ENCODE assay signal across 24 cellular contexts in genomic region chr5:69504036-69504435, GRCh38. TPM values are rescaled to one million over a fixed set of nuclear protein-coding genes. Genes with fewer than 3 reads are reported as not detected.
DNase-seq lines count a peak whose midpoint lies in the region; ATAC-seq, FAIRE-seq and TF ChIP-seq lines count a peak whose summit lies in the region.
"Had no signal": no experiment of that assay in that cellular context is flagged by ENCODE, and none has a peak within 500 bp of the region (broad histone marks: within the 10 kb centered on the region; RNA-seq: fewer than 3 reads in every experiment).

No MANE protein-coding gene starts in this region.

- DNase-seq in A549 (ENCODE audit: low read depth in 1 of 2, low spot score in 1 of 2) (no peak), M059J (ENCODE audit: low read depth) (peak; percentile 12), body of pancreas (no peak), osteoblast (ENCODE audit: insufficient read length, low spot score, missing footprints) (no peak), SJCRH30 (no peak)
- DNase-seq: CD4-positive, alpha-beta T cell; Kasumi-1; MM.1S; NCI-H2029; NCI-H446; NCI-H526; NCI-H82; SHP77 treated with DMSO at 0.1 percent for 48 hours; SK-N-SH; SW 1271 had no signal

- TF ChIP-seq CTCF in A549 (IDR thresholded peaks at IDR 0.05) (no peak), body of pancreas (IDR thresholded peaks at IDR 0.05) (no peak), osteoblast (IDR thresholded peaks at IDR 0.05; ENCODE audit: extremely low read depth, low read depth, low read length) (no peak)

- H4K20me1 ChIP-seq in osteoblast (ENCODE audit: insufficient read depth, low read length), result no peaks in the 10 kb centered on the region
- H4K20me1 ChIP-seq: BLaER1 had no signal

- TF ChIP-seq EP300 in A549 (IDR thresholded peaks at IDR 0.05), result no peak

- H3K4me3 ChIP-seq in A549 (no peak overlapping the region), body of pancreas (no peak overlapping the region), osteoblast (ENCODE audit: insufficient read depth, low read length) (no peak overlapping the region), SJCRH30 (no peak overlapping the region)
- H3K4me3 ChIP-seq: BLaER1, K562 had no signal

- H3K9me3 ChIP-seq in A549 (no peaks in the 10 kb centered on the region), body of pancreas (no peaks in the 10 kb centered on the region), osteoblast (ENCODE audit: low read depth, low read length) (no peaks in the 10 kb centered on the region), SJCRH30 (replicated peaks) (no peaks in the 10 kb centered on the region)
- H3K9me3 ChIP-seq: BLaER1, SK-N-SH had no signal

- H2AFZ ChIP-seq in osteoblast (ENCODE audit: low read length), result peak overlapping the region; percentile 8

- intact Hi-C loops in body of pancreas (cut with DNase I), result no loop called here

- H3K4me1 ChIP-seq in A549 (peaks cover 40% of the 10 kb centered on the region), body of pancreas (peaks cover 53% of the 10 kb centered on the region), osteoblast (ENCODE audit: insufficient read depth, low read length) (peaks cover 18% of the 10 kb centered on the region), SJCRH30 (peaks cover 41% of the 10 kb centered on the region)
- H3K4me1 ChIP-seq: BLaER1 had no signal

- H3K36me3 ChIP-seq in body of pancreas (replicated peaks in 1 of 2; ENCODE audit: insufficient read depth in 1 of 2, low read depth in 2 of 2) (peaks cover 0 to 8% of the 10 kb centered on the region in 2 donors), osteoblast (ENCODE audit: insufficient read depth, low read length) (no peaks in the 10 kb centered on the region), SJCRH30 (peaks cover 6% of the 10 kb centered on the region; the same call in 1 of the 2 replicates)
- H3K36me3 ChIP-seq: BLaER1 had no signal

- H3K27me3 ChIP-seq in body of pancreas (no peaks in the 10 kb centered on the region), osteoblast (ENCODE audit: insufficient read depth, low read length) (no peaks in the 10 kb centered on the region), SJCRH30 (no peaks in the 10 kb centered on the region)
- H3K27me3 ChIP-seq: BLaER1 had no signal

- WGBS in A549 (ENCODE audit: missing lambda C conversion rate), result 78% methylated on average over 2 of the region's 2 CpGs
- WGBS in body of pancreas, 2 donors, result 88 to 92% methylated on average over 2 of the region's 2 CpGs

- CTCF ChIA-PET in A549 (lab: Yijun Ruan, JAX), result interaction anchor here (1.3 to 3.5 kb wide), 2 partner anchors 8 to 13 kb away, joined by 3 to 15 read pairs; no protein-coding TSS in a partner anchor

- TF ChIP-seq POLR2A in A549 (IDR thresholded peaks at IDR 0.05; ENCODE audit: low read length) (no peak), body of pancreas (IDR thresholded peaks at IDR 0.05) (no peak)

- H3K4me2 ChIP-seq in A549, result no peak overlapping the region
- H3K4me2 ChIP-seq in osteoblast (ENCODE audit: insufficient read depth, low read length), result no peak overlapping the region
- H3K4me2 ChIP-seq: BLaER1 had no signal

- no peak for TF ChIP-seq RAD21 in A549 (conservative IDR thresholded peaks at IDR 0.05 in 1 of 2, IDR thresholded peaks at IDR 0.05 in 1 of 2)

- ATAC-seq in A549 (no peak), body of pancreas (no peak), GM21381 (IDR thresholded peaks at IDR 0.05; ENCODE audit: unreplicated experiment) (no peak), HG03196 (IDR thresholded peaks at IDR 0.05; ENCODE audit: unreplicated experiment) (no peak)
- ATAC-seq: HepG2, K562 had no signal

- POLR2A ChIA-PET in A549 (lab: Yijun Ruan, JAX), result no interaction called here

- FAIRE-seq in A549 (lab: Jason Lieb, UNC), result no peak
- FAIRE-seq: D721Med, G401.6, H1, HepG2, K562 had no signal

- H3K27ac ChIP-seq in A549 (peak overlapping the region in 1 of 2 experiments; percentile 49; a peak in 1 of 6 replicates), body of pancreas (peak overlapping the region in 3 of 4 donors; percentile 48 to 83 (median 67)), osteoblast (ENCODE audit: low read depth, low read length) (no peak overlapping the region), SJCRH30 (no peak overlapping the region)
- H3K27ac ChIP-seq: BLaER1, RWPE1 had no signal

- H3K79me2 ChIP-seq in osteoblast (ENCODE audit: insufficient read depth, low read length), result no peaks in the 10 kb centered on the region

TF ChIP-seq in A549, 52 proteins besides CTCF, POLR2A, EP300 and RAD21:
- TF ChIP-seq CHD2 (IDR thresholded peaks at IDR 0.05; ENCODE audit: low read length, partially characterized antibody) (no peak), EHMT2 (IDR thresholded peaks at IDR 0.05; ENCODE audit: low read depth) (no peak), ZNF302 (CRISPR knock-in tag; IDR thresholded peaks at IDR 0.05) (no peak), MAFK (IDR thresholded peaks at IDR 0.05; ENCODE audit: partially characterized antibody) (no peak), JUNB (IDR thresholded peaks at IDR 0.05) (0 out of 2 replicates have a peak, but pooled peaks have one; percentile 7), RFX5 (IDR thresholded peaks at IDR 0.05) (no peak), GATA3 (IDR thresholded peaks at IDR 0.05; ENCODE audit: borderline replicate concordance) (no peak)
- TF ChIP-seq, protein P1, sequence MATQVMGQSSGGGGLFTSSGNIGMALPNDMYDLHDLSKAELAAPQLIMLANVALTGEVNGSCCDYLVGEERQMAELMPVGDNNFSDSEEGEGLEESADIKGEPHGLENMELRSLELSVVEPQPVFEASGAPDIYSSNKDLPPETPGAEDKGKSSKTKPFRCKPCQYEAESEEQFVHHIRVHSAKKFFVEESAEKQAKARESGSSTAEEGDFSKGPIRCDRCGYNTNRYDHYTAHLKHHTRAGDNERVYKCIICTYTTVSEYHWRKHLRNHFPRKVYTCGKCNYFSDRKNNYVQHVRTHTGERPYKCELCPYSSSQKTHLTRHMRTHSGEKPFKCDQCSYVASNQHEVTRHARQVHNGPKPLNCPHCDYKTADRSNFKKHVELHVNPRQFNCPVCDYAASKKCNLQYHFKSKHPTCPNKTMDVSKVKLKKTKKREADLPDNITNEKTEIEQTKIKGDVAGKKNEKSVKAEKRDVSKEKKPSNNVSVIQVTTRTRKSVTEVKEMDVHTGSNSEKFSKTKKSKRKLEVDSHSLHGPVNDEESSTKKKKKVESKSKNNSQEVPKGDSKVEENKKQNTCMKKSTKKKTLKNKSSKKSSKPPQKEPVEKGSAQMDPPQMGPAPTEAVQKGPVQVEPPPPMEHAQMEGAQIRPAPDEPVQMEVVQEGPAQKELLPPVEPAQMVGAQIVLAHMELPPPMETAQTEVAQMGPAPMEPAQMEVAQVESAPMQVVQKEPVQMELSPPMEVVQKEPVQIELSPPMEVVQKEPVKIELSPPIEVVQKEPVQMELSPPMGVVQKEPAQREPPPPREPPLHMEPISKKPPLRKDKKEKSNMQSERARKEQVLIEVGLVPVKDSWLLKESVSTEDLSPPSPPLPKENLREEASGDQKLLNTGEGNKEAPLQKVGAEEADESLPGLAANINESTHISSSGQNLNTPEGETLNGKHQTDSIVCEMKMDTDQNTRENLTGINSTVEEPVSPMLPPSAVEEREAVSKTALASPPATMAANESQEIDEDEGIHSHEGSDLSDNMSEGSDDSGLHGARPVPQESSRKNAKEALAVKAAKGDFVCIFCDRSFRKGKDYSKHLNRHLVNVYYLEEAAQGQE (IDR thresholded peaks at IDR 0.05), result no peak

RNA-seq across cellular contexts. Expression of gene OCLN, which starts 11.4 kb away (rescaled TPM):
- polyA plus RNA-seq in A549 (2011; rRNA removed) (49.8 and 54.1 TPM in 2 replicates), A549 (2017; fragmentation: RNase III; extraction: RNeasy Plus Mini Kit Qiagen cat#74134 plus additional on column Dnase treatment) (10.7 to 12.7 TPM (median 11.4 TPM) in 3 replicates)
- 4.9 and 6.3 TPM in 2 replicates for polyA plus RNA-seq in A549 (2012; cell fraction: cytosol; rRNA removed)
- 3.3 and 4.7 TPM in 2 replicates for polyA plus RNA-seq in A549 (2012; cell fraction: nucleus; rRNA removed)
- polyA minus RNA-seq in A549 (2011; rRNA and poly(A)+ RNA removed), result 58.5 and 62.7 TPM in 2 replicates
- 15.7 and 24.4 TPM in 2 replicates for total RNA-seq in M059J (2014; rRNA removed; shearing (Covaris generic))
- total RNA-seq in body of pancreas (10 to 100 TPM; 23.1 to 63.6 TPM), osteoblast (4.0 and 6.2 TPM in 2 replicates)
- total RNA-seq in SJCRH30 (2014; rRNA removed; shearing (Covaris generic)), result 36.1 and 36.6 TPM in 2 replicates

RNA-seq across cellular contexts. Expression of gene GTF2H2C, which starts 56.0 kb away (rescaled TPM):
- polyA plus RNA-seq in A549 (2011; rRNA removed) (55.8 and 62.6 TPM in 2 replicates), A549 (2017; fragmentation: RNase III; extraction: RNeasy Plus Mini Kit Qiagen cat#74134 plus additional on column Dnase treatment) (45.8 to 51.5 TPM (median 46.8 TPM) in 3 replicates)
- polyA plus RNA-seq in A549 (2012; cell fraction: cytosol; rRNA removed), result 16.8 and 19.3 TPM in 2 replicates
- polyA plus RNA-seq in A549 (2012; cell fraction: nucleus; rRNA removed), result 9.0 and 12.7 TPM in 2 replicates
- polyA minus RNA-seq in A549 (2011; rRNA and poly(A)+ RNA removed), result 23.6 and 25.4 TPM in 2 replicates
- 32.1 and 35.0 TPM in 2 replicates for total RNA-seq in M059J (2014; rRNA removed; shearing (Covaris generic))
- total RNA-seq in body of pancreas (10 to 100 TPM in 1 of 2 donors, 1 to 10 TPM in 1; 5.3 to 13.0 TPM), osteoblast (38.7 and 42.7 TPM in 2 replicates)
- 99.2 and 109 TPM in 2 replicates for total RNA-seq in SJCRH30 (2014; rRNA removed; shearing (Covaris generic))

Comparison
In these comparisons a context has a peak if more than half of its experiments do, and no peak if none do; other contexts are left out.
1. H3K27ac ChIP-seq: peak in body of pancreas (3 of 4); none in osteoblast (single experiment) and SJCRH30 (single experiment).